Comparison of ENCODE assay signal across 1 cellular context in genomic region chr3:48472673-48472922, GRCh38.
A peak's percentile ranks its signal among the peaks of the same experiment; 100 is the strongest.
TF ChIP-seq lines count a peak whose summit lies in the region.

No MANE protein-coding gene starts in this region.

TF ChIP-seq in HCT116, 20 proteins besides CTCF, POLR2A, EP300 and RAD21:
- TF ChIP-seq ZFX (IDR thresholded peaks at IDR 0.05) (peak; percentile 68; the same call in 1 of the 2 replicates), ELF1 (IDR thresholded peaks at IDR 0.05; ENCODE audit: borderline replicate concordance, low read depth) (no peak)
TF ChIP-seq in HCT116: peak in this region for 1.
